In the genomic region with DNA sequence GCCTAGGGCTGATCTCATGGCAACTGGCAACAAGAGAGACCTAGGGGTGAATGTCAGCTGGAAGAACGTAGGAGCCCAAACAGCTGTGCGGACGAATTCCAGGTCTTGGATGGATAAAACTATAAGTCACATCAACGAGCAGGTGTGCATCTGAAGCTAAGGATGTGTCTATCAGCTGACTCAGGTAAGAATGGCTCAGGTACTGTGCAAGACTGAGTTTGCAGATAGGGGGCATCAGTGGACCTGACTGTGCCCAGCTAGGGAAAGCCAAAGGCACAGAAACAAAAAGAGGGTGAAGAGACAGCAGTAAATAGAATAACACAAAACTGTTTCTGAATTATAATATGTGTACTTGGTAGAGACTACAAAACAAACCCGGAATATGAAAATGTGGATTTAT, we compare ENCODE assay signal across 8 cellular contexts.
A peak's percentile ranks its signal among the peaks of the same experiment; 100 is the strongest.
DNase-seq lines count a peak whose midpoint lies in the region; ATAC-seq, FAIRE-seq and TF ChIP-seq lines count a peak whose summit lies in the region.

No MANE protein-coding gene starts in this region.

- H3K4me1 ChIP-seq in Loucy (ENCODE audit: insufficient read depth, low read length, poor library complexity, severe bottlenecking) = no peaks in the 10 kb centered on the region

- ATAC-seq in GM19043 (IDR thresholded peaks at IDR 0.05; ENCODE audit: low read depth, unreplicated experiment) (peak; percentile 69), HG02588 (IDR thresholded peaks at IDR 0.05; ENCODE audit: unreplicated experiment) (no peak)
- ATAC-seq in activated T-cell treated with anti-CD3 and anti-CD28 coated beads, Interleukin-2, amount 50 U/mL, for 72 hours (replicated peaks in 1 of 2) = peak; percentile 79 to 81

- H3K79me2 ChIP-seq in Loucy (ENCODE audit: insufficient read depth, low read length) = no peaks in the 10 kb centered on the region

- peak overlapping the region; percentile 8 for H3K27ac Mint-ChIP-seq in activated T-cell treated with anti-CD3 and anti-CD28 coated beads, Interleukin-2, amount 50 U/mL, for 72 hours

- H3K27me3 ChIP-seq in Loucy (ENCODE audit: insufficient read depth, low read length, poor library complexity, severe bottlenecking) = no peaks in the 10 kb centered on the region

- no peak overlapping the region for H3K4me3 Mint-ChIP-seq in activated T-cell treated with anti-CD3 and anti-CD28 coated beads, Interleukin-2, amount 50 U/mL, for 72 hours

- H3K27me3 Mint-ChIP-seq in activated T-cell treated with anti-CD3 and anti-CD28 coated beads, Interleukin-2, amount 50 U/mL, for 72 hours (ENCODE audit: low read depth) = no peaks in the 10 kb centered on the region

- no peaks in the 10 kb centered on the region for H3K9me3 ChIP-seq in Loucy (ENCODE audit: insufficient read depth, low read depth, low read length)

- no peak overlapping the region for H2AFZ ChIP-seq in Loucy (ENCODE audit: low read length)

- DNase-seq in COR-L47 (lab: John Stamatoyannopoulos, UW) = peak; percentile 13
- DNase-seq in activated T-cell treated with anti-CD3 and anti-CD28 coated beads, Interleukin-2, amount 50 U/mL, for 72 hours = peak; percentile 44 to 53
- DNase-seq in left kidney (ENCODE audit: low read depth, low spot score) = peak; percentile 39
- peak; percentile 5 for DNase-seq in urothelium cell line (ENCODE audit: low spot score)
- DNase-seq in NCI-H2171 treated with DMSO at 0.1 percent for 48 hours (lab: John Stamatoyannopoulos, UW) = no peak

- H3K9ac ChIP-seq in Loucy (ENCODE audit: low read depth, low read length, poor library complexity, severe bottlenecking) = no peak overlapping the region

- H3K36me3 ChIP-seq in Loucy (ENCODE audit: insufficient read depth, low read length) = no peaks in the 10 kb centered on the region

- no peaks in the 10 kb centered on the region for H3K9me2 ChIP-seq in Loucy (replicated peaks; ENCODE audit: low read depth, low read length)

- H4K20me1 ChIP-seq in Loucy (ENCODE audit: insufficient read depth, low read length, poor library complexity, severe bottlenecking) = no peaks in the 10 kb centered on the region

- H3K36me3 Mint-ChIP-seq in activated T-cell treated with anti-CD3 and anti-CD28 coated beads, Interleukin-2, amount 50 U/mL, for 72 hours (ENCODE audit: insufficient read depth in 2 of 2) = no peaks in the 10 kb centered on the region

- FAIRE-seq in urothelium cell line (lab: Jason Lieb, UNC) = no peak

- TF ChIP-seq CTCF in Loucy (conservative IDR thresholded peaks at IDR 0.05; ENCODE audit: low read length) = peak; percentile 84

- peaks cover 9% of the 10 kb centered on the region for H3K4me1 Mint-ChIP-seq in activated T-cell treated with anti-CD3 and anti-CD28 coated beads, Interleukin-2, amount 50 U/mL, for 72 hours (ENCODE audit: low read depth)

- no peak overlapping the region for H3K4me2 ChIP-seq in Loucy (ENCODE audit: low read depth, low read length, poor library complexity, severe bottlenecking)

- H3K4me3 ChIP-seq in Loucy (ENCODE audit: low read length, poor library complexity, severe bottlenecking) = no peak overlapping the region

- no peaks in the 10 kb centered on the region for H3K9me3 Mint-ChIP-seq in activated T-cell treated with anti-CD3 and anti-CD28 coated beads, Interleukin-2, amount 50 U/mL, for 72 hours

- H3F3A ChIP-seq in Loucy (ENCODE audit: low read depth) = no peaks in the 10 kb centered on the region
